In genomic region chr4:166635367-166635766, GRCh38 we compare ENCODE assay signal across 37 cellular contexts.
"Had no signal": no experiment of that assay in that cellular context is flagged by ENCODE, and none has a peak within 500 bp of the region (broad histone marks: within the 10 kb centered on the region; RNA-seq: fewer than 3 reads in every experiment).

No MANE protein-coding gene starts in this region.

- H3K4me1 ChIP-seq: adrenal gland, body of pancreas, breast epithelium had no signal

- H3K4me1 Mint-ChIP-seq: activated B cell treated with CpG ODN at 0.5 μM for 24 hours; activated CD4-positive, alpha-beta T cell treated with anti-CD3 and anti-CD28 coated beads, Interleukin-2, amount 10 ng/mL, durations not matched to agents 24 days and 14 days; activated naive CD8-positive, alpha-beta T cell treated with anti-CD3 and anti-CD28 coated beads for 36 hours; activated T-helper 17 cell treated with anti-CD3 and anti-CD28 coated beads, Interleukin-2, amount 50 U/mL, for 72 hours had no signal

- FAIRE-seq: astrocyte, TTC549 had no signal

- H3K9me3 ChIP-seq: adrenal gland, body of pancreas had no signal

- H3K4me3 Mint-ChIP-seq: activated B cell treated with CpG ODN at 0.5 μM for 24 hours; activated CD4-positive, alpha-beta memory T cell treated with anti-CD3 and anti-CD28 coated beads for 36 hours; activated CD4-positive, alpha-beta T cell treated with anti-CD3 and anti-CD28 coated beads, Interleukin-2, amount 10 ng/mL, durations not matched to agents 24 days and 14 days; activated CD8-positive, alpha-beta T cell treated with anti-CD3 and anti-CD28 coated beads for 36 hours; activated naive CD4-positive, alpha-beta T cell treated with anti-CD3 and anti-CD28 coated beads for 36 hours; activated naive CD8-positive, alpha-beta T cell treated with anti-CD3 and anti-CD28 coated beads for 36 hours; activated T-cell treated with anti-CD3 and anti-CD28 coated beads, Interleukin-2, amount 50 U/mL, for 4 hours; activated T-cell treated with anti-CD3 and anti-CD28 coated beads, Interleukin-2, amount 50 U/mL, for 72 hours; activated T-helper 1 cell treated with anti-CD3 and anti-CD28 coated beads, Interleukin-12 subunit alpha, Interleukin-12 subunit beta, Interleukin-2, Interleukin-4 antibody, amounts not matched to agents 30 ng/mL and 10 ng/mL and 1 ng/mL, durations not matched to agents 14 hours and 24 hours and 36 hours; activated T-helper 17 cell treated with anti-CD3 and anti-CD28 coated beads, Interleukin-2, amount 50 U/mL, for 72 hours; T-helper 1 cell treated with Interleukin-12 subunit alpha and Interleukin-12 subunit beta and Interleukin-4 antibody, amounts not matched to agents 30 μg/mL and 1 μg/mL, for 36 hours; T-helper 2 cell treated with Interferon-gamma antibody and Interleukin-4, amounts not matched to agents 5 μg/mL and 100 μg/mL, for 36 hours had no signal

- H3K27ac ChIP-seq: adrenal gland, body of pancreas, brain microvascular endothelial cell, breast epithelium, VCaP had no signal

- H3K27ac Mint-ChIP-seq: activated B cell treated with CpG ODN at 0.5 μM for 24 hours; activated CD4-positive, alpha-beta memory T cell treated with anti-CD3 and anti-CD28 coated beads for 36 hours; activated CD4-positive, alpha-beta T cell treated with anti-CD3 and anti-CD28 coated beads, Interleukin-2, amount 10 ng/mL, durations not matched to agents 24 days and 14 days; activated CD8-positive, alpha-beta T cell treated with anti-CD3 and anti-CD28 coated beads for 36 hours; activated naive CD4-positive, alpha-beta T cell treated with anti-CD3 and anti-CD28 coated beads for 36 hours; activated naive CD4-positive, alpha-beta T cell treated with anti-CD3 and anti-CD28 coated beads, Interleukin-2, amount 50 U/mL, for 72 hours; activated naive CD8-positive, alpha-beta T cell treated with anti-CD3 and anti-CD28 coated beads for 36 hours; activated T-cell treated with anti-CD3 and anti-CD28 coated beads, Interleukin-2, amount 50 U/mL, for 72 hours; activated T-helper 1 cell treated with anti-CD3 and anti-CD28 coated beads, Interleukin-12 subunit alpha, Interleukin-12 subunit beta, Interleukin-2, Interleukin-4 antibody, amounts not matched to agents 30 ng/mL and 10 ng/mL and 1 ng/mL, durations not matched to agents 14 hours and 24 hours and 36 hours; activated T-helper 17 cell treated with anti-CD3 and anti-CD28 coated beads, Interleukin-2, amount 50 U/mL, for 72 hours; T-helper 1 cell treated with Interleukin-12 subunit alpha and Interleukin-12 subunit beta and Interleukin-4 antibody, amounts not matched to agents 30 μg/mL and 1 μg/mL, for 36 hours; T-helper 2 cell treated with Interferon-gamma antibody and Interleukin-4, amounts not matched to agents 5 μg/mL and 100 μg/mL, for 36 hours had no signal

- H3K4me3 ChIP-seq: adrenal gland, body of pancreas, breast epithelium had no signal

- H3K36me3 ChIP-seq: adrenal gland, brain microvascular endothelial cell, breast epithelium had no signal

- H3K36me3 Mint-ChIP-seq: activated CD4-positive, alpha-beta memory T cell treated with anti-CD3 and anti-CD28 coated beads for 36 hours; activated naive CD4-positive, alpha-beta T cell treated with anti-CD3 and anti-CD28 coated beads, Interleukin-2, amount 50 U/mL, for 72 hours had no signal

- H3K27me3 Mint-ChIP-seq: activated B cell treated with CpG ODN at 0.5 μM for 24 hours; activated CD4-positive, alpha-beta memory T cell treated with anti-CD3 and anti-CD28 coated beads for 36 hours; activated CD4-positive, alpha-beta T cell treated with anti-CD3 and anti-CD28 coated beads, Interleukin-2, amount 10 ng/mL, durations not matched to agents 24 days and 14 days; activated CD8-positive, alpha-beta T cell treated with anti-CD3 and anti-CD28 coated beads for 36 hours; activated naive CD8-positive, alpha-beta T cell treated with anti-CD3 and anti-CD28 coated beads for 36 hours; activated T-helper 17 cell treated with anti-CD3 and anti-CD28 coated beads, Interleukin-2, amount 50 U/mL, for 72 hours had no signal

- ATAC-seq: activated CD8-positive, alpha-beta T cell treated with anti-CD3 and anti-CD28 coated beads for 36 hours; activated naive CD4-positive, alpha-beta T cell treated with anti-CD3 and anti-CD28 coated beads, Interleukin-2, amount 50 U/mL, for 72 hours; activated T-cell treated with anti-CD3 and anti-CD28 coated beads, Interleukin-2, amount 50 U/mL, for 4 hours; activated T-cell treated with anti-CD3 and anti-CD28 coated beads, Interleukin-2, amount 50 U/mL, for 72 hours; activated T-helper 17 cell treated with anti-CD3 and anti-CD28 coated beads, Interleukin-2, amount 50 U/mL, for 72 hours; body of pancreas had no signal

- DNase-seq: activated B cell treated with CpG ODN at 0.5 μM for 24 hours; activated CD4-positive, alpha-beta memory T cell treated with anti-CD3 and anti-CD28 coated beads for 36 hours; activated CD4-positive, alpha-beta T cell treated with anti-CD3 and anti-CD28 coated beads for 4 hours; activated CD4-positive, alpha-beta T cell treated with anti-CD3 and anti-CD28 coated beads, Interleukin-2, amount 10 ng/mL, durations not matched to agents 24 days and 14 days; activated CD4-positive, alpha-beta T cell treated with anti-CD3 and anti-CD28 coated beads, Interleukin-2, amount 50 U/mL, for 1 hour; activated CD4-positive, alpha-beta T cell treated with anti-CD3 and anti-CD28 coated beads, Interleukin-2, amount 50 U/mL, for 4 hours; activated CD4-positive, CD25-positive, alpha-beta regulatory T cell treated with anti-CD3 and anti-CD28 coated beads, Interleukin-2, amount 50 U/mL, for 72 hours; activated CD8-positive, alpha-beta memory T cell treated with anti-CD3 and anti-CD28 coated beads, Interleukin-2, amount 50 U/mL, for 4 hours; activated CD8-positive, alpha-beta T cell treated with anti-CD3 and anti-CD28 coated beads for 36 hours; activated effector memory CD4-positive, alpha-beta T cell treated with anti-CD3 and anti-CD28 coated beads, Interleukin-2, amount 50 U/mL, for 16 hours; activated gamma-delta T cell treated with Interleukin-2 at 50 U/mL for 16 hours; activated naive CD4-positive, alpha-beta T cell; activated naive CD4-positive, alpha-beta T cell treated with anti-CD3 and anti-CD28 coated beads for 36 hours; activated naive CD4-positive, alpha-beta T cell treated with anti-CD3 and anti-CD28 coated beads, Interleukin-2, amount 50 U/mL, for 16 hours; activated naive CD8-positive, alpha-beta T cell treated with anti-CD3 and anti-CD28 coated beads for 36 hours; activated T-cell treated with anti-CD3 and anti-CD28 coated beads for 4 hours; activated T-cell treated with anti-CD3 and anti-CD28 coated beads, Interleukin-2, amount 50 U/mL, for 1 hour; activated T-cell treated with anti-CD3 and anti-CD28 coated beads, Interleukin-2, amount 50 U/mL, for 4 hours; activated T-cell treated with anti-CD3 and anti-CD28 coated beads, Interleukin-2, amount 50 U/mL, for 72 hours; adrenal gland; amniotic stem cell; aorta; body of pancreas; brain microvascular endothelial cell; central memory CD4-positive, alpha-beta T cell; T-helper 1 cell; T-helper 2 cell; T-helper 9 cell had no signal

- H3K27me3 ChIP-seq: adrenal gland, body of pancreas, brain microvascular endothelial cell, breast epithelium had no signal

- H3K9me3 Mint-ChIP-seq: activated B cell treated with CpG ODN at 0.5 μM for 24 hours had no signal
